1 cellular context compared by ENCODE assay signal in the genomic region with DNA sequence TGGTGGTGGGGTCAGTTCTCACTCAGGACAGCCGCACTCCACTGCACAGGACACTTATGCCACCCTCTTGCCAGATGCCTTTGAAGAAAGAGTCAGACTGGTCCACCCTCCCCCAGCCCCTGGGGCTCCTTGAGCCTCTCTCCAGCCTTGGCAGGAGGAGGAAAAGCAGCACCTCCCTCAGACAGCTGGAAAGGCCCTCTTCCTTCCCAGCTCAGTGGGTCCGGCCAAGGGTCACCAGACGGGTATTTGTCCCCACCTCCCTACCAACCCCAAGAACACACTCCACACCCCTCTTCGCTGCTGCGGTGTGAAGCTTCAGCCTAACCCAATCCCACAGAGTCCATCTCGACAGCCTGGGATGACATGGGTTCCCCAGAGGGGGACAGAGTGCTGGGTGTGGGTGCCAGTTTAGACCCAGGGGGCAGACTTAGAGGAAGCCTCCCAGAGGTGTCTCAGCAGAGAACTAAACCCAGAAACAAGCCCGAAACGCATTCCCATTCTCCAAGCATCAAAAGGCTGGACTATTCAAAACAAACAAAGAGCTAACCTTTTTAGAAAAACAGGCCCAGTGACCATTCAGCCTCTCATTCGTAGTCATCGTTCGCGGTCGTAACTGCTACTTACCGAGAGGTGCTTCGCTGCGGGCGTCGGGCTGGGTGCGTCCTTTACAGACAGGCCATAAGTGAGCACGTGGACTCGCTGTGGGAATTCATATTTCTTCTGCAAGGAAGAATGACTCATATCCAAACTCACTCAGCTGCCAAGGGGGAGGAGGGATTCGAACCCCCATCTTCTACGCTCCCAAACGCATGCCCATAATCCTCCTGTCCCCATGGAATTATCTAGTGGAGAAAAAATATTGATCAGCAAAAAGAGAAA.
TF ChIP-seq lines count a peak whose summit lies in the region.

No MANE protein-coding gene starts in this region.

TF ChIP-seq in K562, 482 proteins besides CTCF, POLR2A, EP300 and RAD21 (continued from another document):
- TF ChIP-seq, protein P1, sequence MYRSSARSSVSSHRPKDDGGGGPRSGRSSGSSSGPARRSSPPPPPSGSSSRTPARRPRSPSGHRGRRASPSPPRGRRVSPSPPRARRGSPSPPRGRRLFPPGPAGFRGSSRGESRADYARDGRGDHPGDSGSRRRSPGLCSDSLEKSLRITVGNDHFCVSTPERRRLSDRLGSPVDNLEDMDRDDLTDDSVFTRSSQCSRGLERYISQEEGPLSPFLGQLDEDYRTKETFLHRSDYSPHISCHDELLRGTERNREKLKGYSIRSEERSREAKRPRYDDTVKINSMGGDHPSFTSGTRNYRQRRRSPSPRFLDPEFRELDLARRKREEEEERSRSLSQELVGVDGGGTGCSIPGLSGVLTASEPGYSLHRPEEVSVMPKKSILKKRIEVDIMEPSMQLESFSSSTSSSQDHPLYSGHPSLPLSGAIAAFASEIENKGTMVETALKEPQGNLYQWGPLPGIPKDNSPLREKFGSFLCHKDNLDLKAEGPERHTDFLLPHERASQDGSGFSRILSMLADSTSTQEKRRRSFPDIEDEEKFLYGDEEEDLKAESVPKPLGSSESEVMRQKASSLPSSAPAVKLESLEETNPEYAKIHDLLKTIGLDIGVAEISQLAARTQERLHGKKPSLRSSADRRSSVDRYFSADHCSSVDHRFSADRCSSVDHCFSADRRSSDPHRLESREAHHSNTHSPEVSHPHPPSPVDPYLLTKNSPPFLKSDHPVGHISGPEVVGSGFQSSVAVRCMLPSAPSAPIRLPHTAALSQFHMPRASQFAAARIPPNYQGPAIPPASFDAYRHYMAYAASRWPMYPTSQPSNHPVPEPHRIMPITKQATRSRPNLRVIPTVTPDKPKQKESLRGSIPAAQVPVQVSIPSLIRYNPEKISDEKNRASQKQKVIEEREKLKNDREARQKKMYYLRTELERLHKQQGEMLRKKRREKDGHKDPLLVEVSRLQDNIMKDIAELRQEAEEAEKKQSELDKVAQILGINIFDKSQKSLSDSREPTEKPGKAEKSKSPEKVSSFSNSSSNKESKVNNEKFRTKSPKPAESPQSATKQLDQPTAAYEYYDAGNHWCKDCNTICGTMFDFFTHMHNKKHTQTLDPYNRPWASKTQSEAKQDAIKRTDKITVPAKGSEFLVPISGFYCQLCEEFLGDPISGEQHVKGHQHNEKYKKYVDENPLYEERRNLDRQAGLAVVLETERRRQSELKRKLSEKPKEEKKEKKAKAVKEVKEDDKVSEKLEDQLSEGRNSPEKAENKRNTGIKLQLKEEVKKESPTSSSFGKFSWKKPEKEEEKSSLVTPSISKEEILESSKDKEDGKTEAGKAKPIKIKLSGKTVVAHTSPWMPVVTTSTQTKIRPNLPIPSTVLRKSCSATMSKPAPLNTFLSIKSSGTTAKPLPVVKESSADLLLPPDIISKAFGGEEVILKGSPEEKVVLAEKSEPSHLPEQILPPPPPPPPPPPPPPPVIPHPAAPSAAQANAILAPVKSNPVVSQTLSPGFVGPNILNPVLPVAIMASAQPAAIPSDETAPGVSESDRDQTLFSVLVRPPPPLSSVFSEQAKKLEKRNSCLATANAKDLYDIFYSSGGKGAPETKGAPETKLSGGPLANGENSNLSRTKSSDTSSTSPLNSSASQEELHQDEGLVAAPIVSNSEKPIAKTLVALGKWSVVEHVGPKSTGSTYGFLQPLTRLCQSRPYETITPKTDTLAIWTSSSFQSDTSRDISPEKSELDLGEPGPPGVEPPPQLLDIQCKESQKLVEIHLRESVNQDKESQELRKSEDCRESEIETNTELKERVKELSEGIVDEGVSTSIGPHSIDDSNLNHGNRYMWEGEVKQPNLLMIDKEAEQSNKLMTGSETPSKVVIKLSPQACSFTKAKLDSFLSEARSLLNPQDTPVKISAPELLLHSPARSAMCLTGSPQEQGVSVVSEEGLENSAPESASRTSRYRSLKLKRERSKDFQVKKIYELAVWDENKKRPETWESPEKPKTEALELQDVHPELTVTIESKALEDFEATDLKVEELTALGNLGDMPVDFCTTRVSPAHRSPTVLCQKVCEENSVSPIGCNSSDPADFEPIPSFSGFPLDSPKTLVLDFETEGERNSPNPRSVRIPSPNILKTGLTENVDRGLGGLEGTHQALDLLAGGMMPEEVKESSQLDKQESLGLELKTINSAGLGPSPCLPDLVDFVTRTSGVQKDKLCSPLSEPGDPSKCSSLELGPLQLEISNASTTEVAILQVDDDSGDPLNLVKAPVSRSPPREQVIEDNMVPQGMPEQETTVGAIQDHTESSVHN (IDR thresholded peaks at IDR 0.05; ENCODE audit: borderline replicate concordance in 1 of 2, low read depth in 1 of 2), result no peak
- TF ChIP-seq, protein P2, sequence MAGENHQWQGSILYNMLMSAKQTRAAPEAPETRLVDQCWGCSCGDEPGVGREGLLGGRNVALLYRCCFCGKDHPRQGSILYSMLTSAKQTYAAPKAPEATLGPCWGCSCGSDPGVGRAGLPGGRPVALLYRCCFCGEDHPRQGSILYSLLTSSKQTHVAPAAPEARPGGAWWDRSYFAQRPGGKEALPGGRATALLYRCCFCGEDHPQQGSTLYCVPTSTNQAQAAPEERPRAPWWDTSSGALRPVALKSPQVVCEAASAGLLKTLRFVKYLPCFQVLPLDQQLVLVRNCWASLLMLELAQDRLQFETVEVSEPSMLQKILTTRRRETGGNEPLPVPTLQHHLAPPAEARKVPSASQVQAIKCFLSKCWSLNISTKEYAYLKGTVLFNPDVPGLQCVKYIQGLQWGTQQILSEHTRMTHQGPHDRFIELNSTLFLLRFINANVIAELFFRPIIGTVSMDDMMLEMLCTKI (IDR thresholded peaks at IDR 0.05; ENCODE audit: partially characterized antibody), result no peak
- TF ChIP-seq ZNF445 (CRISPR knock-in tag; IDR thresholded peaks at IDR 0.05; ENCODE audit: low read depth) (no peak), ZNF79 (CRISPR knock-in tag; IDR thresholded peaks at IDR 0.05; ENCODE audit: low read depth) (no peak), JUND (IDR thresholded peaks at IDR 0.05; ENCODE audit: borderline replicate concordance, low read depth, low read length) (0 out of 2 replicates have a peak, but pooled peaks have one; percentile 30), JUND (tag; IDR thresholded peaks at IDR 0.05; ENCODE audit: borderline replicate concordance, low read depth, low read length) (peak; percentile 42; the same call in 1 of the 3 replicates), ZNF644 (tag; IDR thresholded peaks at IDR 0.05; ENCODE audit: low read depth) (no peak), ZNF316 (IDR thresholded peaks at IDR 0.05) (peak; percentile 26; the same call in 1 of the 2 replicates)
- TF ChIP-seq, protein P3, sequence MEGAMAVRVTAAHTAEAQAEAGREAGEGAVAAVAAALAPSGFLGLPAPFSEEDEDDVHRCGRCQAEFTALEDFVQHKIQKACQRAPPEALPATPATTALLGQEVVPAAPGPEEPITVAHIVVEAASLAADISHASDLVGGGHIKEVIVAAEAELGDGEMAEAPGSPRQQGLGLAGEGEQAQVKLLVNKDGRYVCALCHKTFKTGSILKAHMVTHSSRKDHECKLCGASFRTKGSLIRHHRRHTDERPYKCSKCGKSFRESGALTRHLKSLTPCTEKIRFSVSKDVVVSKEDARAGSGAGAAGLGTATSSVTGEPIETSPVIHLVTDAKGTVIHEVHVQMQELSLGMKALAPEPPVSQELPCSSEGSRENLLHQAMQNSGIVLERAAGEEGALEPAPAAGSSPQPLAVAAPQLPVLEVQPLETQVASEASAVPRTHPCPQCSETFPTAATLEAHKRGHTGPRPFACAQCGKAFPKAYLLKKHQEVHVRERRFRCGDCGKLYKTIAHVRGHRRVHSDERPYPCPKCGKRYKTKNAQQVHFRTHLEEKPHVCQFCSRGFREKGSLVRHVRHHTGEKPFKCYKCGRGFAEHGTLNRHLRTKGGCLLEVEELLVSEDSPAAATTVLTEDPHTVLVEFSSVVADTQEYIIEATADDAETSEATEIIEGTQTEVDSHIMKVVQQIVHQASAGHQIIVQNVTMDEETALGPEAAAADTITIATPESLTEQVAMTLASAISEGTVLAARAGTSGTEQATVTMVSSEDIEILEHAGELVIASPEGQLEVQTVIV (CRISPR knock-in tag; IDR thresholded peaks at IDR 0.05; ENCODE audit: borderline replicate concordance), result no peak
- TF ChIP-seq, protein P4, sequence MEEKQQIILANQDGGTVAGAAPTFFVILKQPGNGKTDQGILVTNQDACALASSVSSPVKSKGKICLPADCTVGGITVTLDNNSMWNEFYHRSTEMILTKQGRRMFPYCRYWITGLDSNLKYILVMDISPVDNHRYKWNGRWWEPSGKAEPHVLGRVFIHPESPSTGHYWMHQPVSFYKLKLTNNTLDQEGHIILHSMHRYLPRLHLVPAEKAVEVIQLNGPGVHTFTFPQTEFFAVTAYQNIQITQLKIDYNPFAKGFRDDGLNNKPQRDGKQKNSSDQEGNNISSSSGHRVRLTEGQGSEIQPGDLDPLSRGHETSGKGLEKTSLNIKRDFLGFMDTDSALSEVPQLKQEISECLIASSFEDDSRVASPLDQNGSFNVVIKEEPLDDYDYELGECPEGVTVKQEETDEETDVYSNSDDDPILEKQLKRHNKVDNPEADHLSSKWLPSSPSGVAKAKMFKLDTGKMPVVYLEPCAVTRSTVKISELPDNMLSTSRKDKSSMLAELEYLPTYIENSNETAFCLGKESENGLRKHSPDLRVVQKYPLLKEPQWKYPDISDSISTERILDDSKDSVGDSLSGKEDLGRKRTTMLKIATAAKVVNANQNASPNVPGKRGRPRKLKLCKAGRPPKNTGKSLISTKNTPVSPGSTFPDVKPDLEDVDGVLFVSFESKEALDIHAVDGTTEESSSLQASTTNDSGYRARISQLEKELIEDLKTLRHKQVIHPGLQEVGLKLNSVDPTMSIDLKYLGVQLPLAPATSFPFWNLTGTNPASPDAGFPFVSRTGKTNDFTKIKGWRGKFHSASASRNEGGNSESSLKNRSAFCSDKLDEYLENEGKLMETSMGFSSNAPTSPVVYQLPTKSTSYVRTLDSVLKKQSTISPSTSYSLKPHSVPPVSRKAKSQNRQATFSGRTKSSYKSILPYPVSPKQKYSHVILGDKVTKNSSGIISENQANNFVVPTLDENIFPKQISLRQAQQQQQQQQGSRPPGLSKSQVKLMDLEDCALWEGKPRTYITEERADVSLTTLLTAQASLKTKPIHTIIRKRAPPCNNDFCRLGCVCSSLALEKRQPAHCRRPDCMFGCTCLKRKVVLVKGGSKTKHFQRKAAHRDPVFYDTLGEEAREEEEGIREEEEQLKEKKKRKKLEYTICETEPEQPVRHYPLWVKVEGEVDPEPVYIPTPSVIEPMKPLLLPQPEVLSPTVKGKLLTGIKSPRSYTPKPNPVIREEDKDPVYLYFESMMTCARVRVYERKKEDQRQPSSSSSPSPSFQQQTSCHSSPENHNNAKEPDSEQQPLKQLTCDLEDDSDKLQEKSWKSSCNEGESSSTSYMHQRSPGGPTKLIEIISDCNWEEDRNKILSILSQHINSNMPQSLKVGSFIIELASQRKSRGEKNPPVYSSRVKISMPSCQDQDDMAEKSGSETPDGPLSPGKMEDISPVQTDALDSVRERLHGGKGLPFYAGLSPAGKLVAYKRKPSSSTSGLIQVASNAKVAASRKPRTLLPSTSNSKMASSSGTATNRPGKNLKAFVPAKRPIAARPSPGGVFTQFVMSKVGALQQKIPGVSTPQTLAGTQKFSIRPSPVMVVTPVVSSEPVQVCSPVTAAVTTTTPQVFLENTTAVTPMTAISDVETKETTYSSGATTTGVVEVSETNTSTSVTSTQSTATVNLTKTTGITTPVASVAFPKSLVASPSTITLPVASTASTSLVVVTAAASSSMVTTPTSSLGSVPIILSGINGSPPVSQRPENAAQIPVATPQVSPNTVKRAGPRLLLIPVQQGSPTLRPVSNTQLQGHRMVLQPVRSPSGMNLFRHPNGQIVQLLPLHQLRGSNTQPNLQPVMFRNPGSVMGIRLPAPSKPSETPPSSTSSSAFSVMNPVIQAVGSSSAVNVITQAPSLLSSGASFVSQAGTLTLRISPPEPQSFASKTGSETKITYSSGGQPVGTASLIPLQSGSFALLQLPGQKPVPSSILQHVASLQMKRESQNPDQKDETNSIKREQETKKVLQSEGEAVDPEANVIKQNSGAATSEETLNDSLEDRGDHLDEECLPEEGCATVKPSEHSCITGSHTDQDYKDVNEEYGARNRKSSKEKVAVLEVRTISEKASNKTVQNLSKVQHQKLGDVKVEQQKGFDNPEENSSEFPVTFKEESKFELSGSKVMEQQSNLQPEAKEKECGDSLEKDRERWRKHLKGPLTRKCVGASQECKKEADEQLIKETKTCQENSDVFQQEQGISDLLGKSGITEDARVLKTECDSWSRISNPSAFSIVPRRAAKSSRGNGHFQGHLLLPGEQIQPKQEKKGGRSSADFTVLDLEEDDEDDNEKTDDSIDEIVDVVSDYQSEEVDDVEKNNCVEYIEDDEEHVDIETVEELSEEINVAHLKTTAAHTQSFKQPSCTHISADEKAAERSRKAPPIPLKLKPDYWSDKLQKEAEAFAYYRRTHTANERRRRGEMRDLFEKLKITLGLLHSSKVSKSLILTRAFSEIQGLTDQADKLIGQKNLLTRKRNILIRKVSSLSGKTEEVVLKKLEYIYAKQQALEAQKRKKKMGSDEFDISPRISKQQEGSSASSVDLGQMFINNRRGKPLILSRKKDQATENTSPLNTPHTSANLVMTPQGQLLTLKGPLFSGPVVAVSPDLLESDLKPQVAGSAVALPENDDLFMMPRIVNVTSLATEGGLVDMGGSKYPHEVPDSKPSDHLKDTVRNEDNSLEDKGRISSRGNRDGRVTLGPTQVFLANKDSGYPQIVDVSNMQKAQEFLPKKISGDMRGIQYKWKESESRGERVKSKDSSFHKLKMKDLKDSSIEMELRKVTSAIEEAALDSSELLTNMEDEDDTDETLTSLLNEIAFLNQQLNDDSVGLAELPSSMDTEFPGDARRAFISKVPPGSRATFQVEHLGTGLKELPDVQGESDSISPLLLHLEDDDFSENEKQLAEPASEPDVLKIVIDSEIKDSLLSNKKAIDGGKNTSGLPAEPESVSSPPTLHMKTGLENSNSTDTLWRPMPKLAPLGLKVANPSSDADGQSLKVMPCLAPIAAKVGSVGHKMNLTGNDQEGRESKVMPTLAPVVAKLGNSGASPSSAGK (IDR thresholded peaks at IDR 0.05), result peak; percentile 74
